In the genomic region with DNA sequence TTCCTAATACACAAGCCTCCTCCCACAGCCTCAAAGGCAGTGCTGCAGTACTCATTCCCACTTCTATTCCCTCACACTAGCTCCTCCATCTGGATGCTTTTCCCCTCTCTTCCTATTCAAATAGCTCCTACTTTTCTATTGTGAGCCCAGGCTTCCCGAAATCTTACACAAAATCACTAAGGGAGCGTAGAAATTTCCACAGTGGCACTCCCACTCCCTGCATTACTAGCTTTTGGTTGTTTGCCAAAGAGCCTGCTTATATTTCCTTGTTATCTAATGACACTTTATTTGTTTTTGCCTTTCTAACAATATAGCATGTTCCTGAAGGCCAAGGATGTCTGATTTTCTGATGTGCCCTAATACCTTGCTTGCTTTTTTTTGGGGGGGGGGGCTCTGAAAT, we compare ENCODE assay signal across 15 cellular contexts. TPM values are rescaled to one million over a fixed set of nuclear protein-coding genes. Genes with fewer than 3 reads are reported as not detected.
DNase-seq lines count a peak whose midpoint lies in the region; ATAC-seq and TF ChIP-seq lines count a peak whose summit lies in the region.
"Had no signal": no experiment of that assay in that cellular context is flagged by ENCODE, and none has a peak within 500 bp of the region (broad histone marks: within the 10 kb centered on the region; RNA-seq: fewer than 3 reads in every experiment).

No MANE protein-coding gene starts in this region.

- POLR2A ChIA-PET in activated CD4-positive, alpha-beta T cell treated with anti-CD3 and anti-CD28 coated beads, Interleukin-2, amount 10 ng/mL, durations not matched to agents 7 days and 5 days (lab: Charles Lee): no interaction called here

- H3K4me1 ChIP-seq in subcutaneous abdominal adipose tissue (ENCODE audit: control insufficient read depth in 5 of 5, insufficient read depth in 5 of 5, low read length in 5 of 5): peaks cover 10 to 98% (median 69%) of the 10 kb centered on the region in 5 donors

- H3K9me3 ChIP-seq in subcutaneous abdominal adipose tissue (ENCODE audit: control insufficient read depth in 5 of 5, low read length in 5 of 5): no peaks in the 10 kb centered on the region

- H3K4me1 Mint-ChIP-seq in activated CD4-positive, alpha-beta T cell treated with anti-CD3 and anti-CD28 coated beads, Interleukin-2, amount 10 ng/mL, durations not matched to agents 7 days and 5 days: peaks cover 26% of the 10 kb centered on the region

- peaks cover 42% of the 10 kb centered on the region for H3K27me3 Mint-ChIP-seq in activated CD4-positive, alpha-beta T cell treated with anti-CD3 and anti-CD28 coated beads, Interleukin-2, amount 10 ng/mL, durations not matched to agents 7 days and 5 days

- H3K9ac ChIP-seq in subcutaneous abdominal adipose tissue (ENCODE audit: low read length in 5 of 5): peak overlapping the region in 2 of 5 donors; percentile 15 to 46

- H3K4me3 ChIP-seq in subcutaneous abdominal adipose tissue (ENCODE audit: low read depth in 1 of 5, low read length in 5 of 5): peak overlapping the region in 1 of 5 donors; percentile 15

- H3K9me3 Mint-ChIP-seq in activated CD4-positive, alpha-beta T cell treated with anti-CD3 and anti-CD28 coated beads, Interleukin-2, amount 10 ng/mL, durations not matched to agents 7 days and 5 days: peaks cover 8% of the 10 kb centered on the region
- H3K9me3 Mint-ChIP-seq: CD4-positive, alpha-beta T cell; stimulated activated naive CD8-positive, alpha-beta T cell treated with anti-CD3 and anti-CD28 coated beads, Interleukin-15, Interleukin-2, amounts not matched to agents 100 ng/mL and 50 ng/mL, for 24 hours had no signal

- peaks cover 10% of the 10 kb centered on the region for H3K36me3 Mint-ChIP-seq in activated CD4-positive, alpha-beta T cell treated with anti-CD3 and anti-CD28 coated beads, Interleukin-2, amount 10 ng/mL, durations not matched to agents 7 days and 5 days (ENCODE audit: low read depth)

- peak; percentile 51 for DNase-seq in HT-29 (ENCODE audit: low spot score)
- DNase-seq in left lobe of liver (ENCODE audit: low spot score): no peak
- DNase-seq in GM13977 (ENCODE audit: low spot score): no peak
- DNase-seq in medulla oblongata (ENCODE audit: extremely low spot score): no peak
- DNase-seq in activated CD4-positive, alpha-beta T cell treated with anti-CD3 and anti-CD28 coated beads, Interleukin-2, amount 10 ng/mL, durations not matched to agents 7 days and 5 days: no peak
- DNase-seq: CD4-positive, alpha-beta T cell; effector memory CD4-positive, alpha-beta T cell; NCI-H1105 treated with DMSO at 0.1 percent for 48 hours; NCI-H82; WERI-Rb-1 had no signal

- CTCF ChIA-PET in activated CD4-positive, alpha-beta T cell treated with anti-CD3 and anti-CD28 coated beads, Interleukin-2, amount 10 ng/mL, durations not matched to agents 7 days and 5 days (lab: Charles Lee): interaction anchor here (1.2 to 1.6 kb wide), 2 partner anchors 9 to 286 kb away, joined by 4 read pairs; no protein-coding TSS in a partner anchor

- no peak overlapping the region for H3K27ac Mint-ChIP-seq in activated CD4-positive, alpha-beta T cell treated with anti-CD3 and anti-CD28 coated beads, Interleukin-2, amount 10 ng/mL, durations not matched to agents 7 days and 5 days
- H3K27ac Mint-ChIP-seq: CD4-positive, alpha-beta T cell; mesothelial cell of epicardium; stimulated activated naive CD8-positive, alpha-beta T cell treated with anti-CD3 and anti-CD28 coated beads, Interleukin-15, Interleukin-2, amounts not matched to agents 100 ng/mL and 50 ng/mL, for 24 hours had no signal

- TF ChIP-seq CTCF in VCaP (conservative IDR thresholded peaks at IDR 0.05): no peak
- no peak for TF ChIP-seq CTCF in GM13977 (IDR thresholded peaks at IDR 0.05; ENCODE audit: extremely low read depth, insufficient read depth, missing control alignments)

- H3K36me3 ChIP-seq in subcutaneous abdominal adipose tissue (ENCODE audit: control insufficient read depth in 5 of 5, insufficient read depth in 5 of 5, low read length in 5 of 5): peaks cover 0 to 6% (median 0%) of the 10 kb centered on the region in 5 donors
- H3K36me3 ChIP-seq: WERI-Rb-1 had no signal

- in situ Hi-C loops in GM13977 (cut with MboI; ENCODE audit: low pct_unique_long_range_greater_than_20kb, low sequenced_read_pairs, unreplicated experiment): no loop called here

- no peak overlapping the region for H3K4me3 Mint-ChIP-seq in activated CD4-positive, alpha-beta T cell treated with anti-CD3 and anti-CD28 coated beads, Interleukin-2, amount 10 ng/mL, durations not matched to agents 7 days and 5 days
- H3K4me3 Mint-ChIP-seq: CD4-positive, alpha-beta T cell; mesothelial cell of epicardium; stimulated activated naive CD8-positive, alpha-beta T cell treated with anti-CD3 and anti-CD28 coated beads, Interleukin-15, Interleukin-2, amounts not matched to agents 100 ng/mL and 50 ng/mL, for 24 hours had no signal

- no peaks in the 10 kb centered on the region for H3K27me3 ChIP-seq in subcutaneous abdominal adipose tissue (ENCODE audit: control insufficient read depth in 5 of 5, insufficient read depth in 4 of 5, low read length in 5 of 5)

- ATAC-seq in left lobe of liver: peak; percentile 3
- no peak for ATAC-seq in HG03521 (IDR thresholded peaks at IDR 0.05; ENCODE audit: unreplicated experiment)

- H3K27ac ChIP-seq in VCaP (peak overlapping the region; percentile 79), subcutaneous abdominal adipose tissue (ENCODE audit: low read depth, low read length) (peak overlapping the region; percentile 74)
- H3K27ac ChIP-seq: WERI-Rb-1 had no signal

RNA-seq across cellular contexts. Expression of a gene that starts 10.9 kb away (rescaled TPM):
- total RNA-seq in HT-29 (2014; rRNA removed; shearing (Covaris generic)): 20.7 and 24.0 TPM in 2 replicates
- total RNA-seq in left lobe of liver: 127 TPM
- total RNA-seq in activated CD4-positive, alpha-beta T cell treated with anti-CD3 and anti-CD28 coated beads, Interleukin-2, amount 10 ng/mL, durations not matched to agents 7 days and 5 days: 1 to 10 TPM; 6.9 to 7.9 TPM
